21 cellular contexts compared by ENCODE assay signal in genomic region chr6:131059486-131059885, GRCh38. TPM values are rescaled to one million over a fixed set of nuclear protein-coding genes. Genes with fewer than 3 reads are reported as not detected.
DNase-seq lines count a peak whose midpoint lies in the region; TF ChIP-seq lines count a peak whose summit lies in the region.
"Had no signal": no experiment of that assay in that cellular context is flagged by ENCODE, and none has a peak within 500 bp of the region (broad histone marks: within the 10 kb centered on the region; RNA-seq: fewer than 3 reads in every experiment).

No MANE protein-coding gene starts in this region.

- POLR2A ChIA-PET in activated CD4-positive, alpha-beta memory T cell treated with anti-CD3 and anti-CD28 coated beads, Interleukin-2, amount 10 ng/mL, durations not matched to agents 7 days and 5 days (lab: Charles Lee) = no interaction called here

- H3K27me3 ChIP-seq in SJSA1 (replicated peaks) (no peaks in the 10 kb centered on the region), fibroblast of lung (ENCODE audit: control insufficient read depth, insufficient read depth, low read length) (no peaks in the 10 kb centered on the region)
- H3K27me3 ChIP-seq: right atrium auricular region had no signal

- no peak overlapping the region for H3K9ac ChIP-seq in fibroblast of lung (ENCODE audit: insufficient read depth, low read length)

- peaks cover 12% of the 10 kb centered on the region for H3K9me3 Mint-ChIP-seq in activated CD4-positive, alpha-beta memory T cell treated with anti-CD3 and anti-CD28 coated beads, Interleukin-2, amount 10 ng/mL, durations not matched to agents 7 days and 5 days

- H3K4me3 ChIP-seq in SJSA1 = no peak overlapping the region
- peak overlapping the region in 1 of 4 experiments; percentile 81 for H3K4me3 ChIP-seq in fibroblast of lung (replicated peaks in 1 of 4; ENCODE audit: control extremely low read depth in 1 of 4, insufficient read depth in 1 of 4, low read depth in 3 of 4, low read length in 4 of 4)
- H3K4me3 ChIP-seq: GM23338, right atrium auricular region had no signal

- peaks cover 8% of the 10 kb centered on the region for H3K27me3 Mint-ChIP-seq in activated CD4-positive, alpha-beta memory T cell treated with anti-CD3 and anti-CD28 coated beads, Interleukin-2, amount 10 ng/mL, durations not matched to agents 7 days and 5 days
- H3K27me3 Mint-ChIP-seq: CD4-positive, alpha-beta memory T cell; stimulated activated memory B cell treated with anti-CD40 and anti-IgM and Interleukin-4, amounts not matched to agents 10 μg/mL and 1 μg/mL and 100 μg/mL, for 72 hours had no signal

- H3K9me3 ChIP-seq in SJSA1 (replicated peaks) = peaks cover 15% of the 10 kb centered on the region
- H3K9me3 ChIP-seq in fibroblast of lung (ENCODE audit: control insufficient read depth, insufficient read depth, low read depth, low read length) = no peaks in the 10 kb centered on the region

- DNase-seq in EL = peak; percentile 80
- peak; percentile 44 to 73 for DNase-seq in SJSA1 (ENCODE audit: low read depth in 1 of 2, low spot score in 2 of 2)
- peak; percentile 53 to 64 for DNase-seq in fibroblast of lung (ENCODE audit: low read depth in 2 of 2)
- peak; percentile 40 for DNase-seq in pons (ENCODE audit: low spot score)
- DNase-seq in activated CD4-positive, alpha-beta memory T cell treated with anti-CD3 and anti-CD28 coated beads, Interleukin-2, amount 10 ng/mL, durations not matched to agents 7 days and 5 days = no peak
- DNase-seq in central memory CD4-positive, alpha-beta T cell = no peak
- no peak for DNase-seq in Kasumi-1 (lab: John Stamatoyannopoulos, UW)
- DNase-seq in NCI-H2029 (lab: John Stamatoyannopoulos, UW) = no peak
- DNase-seq: activated CD4-positive, alpha-beta T cell treated with anti-CD3 and anti-CD28 coated beads, Interleukin-2, amount 50 U/mL, for 48 hours; CD4-positive, alpha-beta memory T cell; endodermal cell; Karpas-422; left ventricle myocardium superior; natural killer cell; NCI-H1694 treated with DMSO at 0.1 percent for 48 hours; NCI-H526 treated with DMSO at 0.1 percent for 48 hours; RPMI8226; T1000 had no signal

- H4K20me1 ChIP-seq in fibroblast of lung (ENCODE audit: control insufficient read depth, extremely low read depth, insufficient read depth, low read length) = no peaks in the 10 kb centered on the region

- H3K4me2 ChIP-seq in fibroblast of lung (ENCODE audit: extremely low read depth, insufficient read depth, low read length) = peak overlapping the region; percentile 61
- H3K4me2 ChIP-seq: GM23338 had no signal

- H3K36me3 ChIP-seq in SJSA1 = peaks cover 31% of the 10 kb centered on the region
- H3K36me3 ChIP-seq in fibroblast of lung (ENCODE audit: control insufficient read depth, insufficient read depth, low read length) = no peaks in the 10 kb centered on the region
- H3K36me3 ChIP-seq: right atrium auricular region had no signal

- H3K4me1 ChIP-seq in SJSA1 (replicated peaks) (peaks cover 51% of the 10 kb centered on the region), fibroblast of lung (ENCODE audit: control insufficient read depth, extremely low read depth, insufficient read depth, low read length) (peaks cover 9% of the 10 kb centered on the region)
- H3K4me1 ChIP-seq: right atrium auricular region had no signal

- no peak overlapping the region for H2AFZ ChIP-seq in fibroblast of lung (ENCODE audit: low read length)
- H2AFZ ChIP-seq: GM23338 had no signal

- CTCF ChIA-PET in activated CD4-positive, alpha-beta memory T cell treated with anti-CD3 and anti-CD28 coated beads, Interleukin-2, amount 10 ng/mL, durations not matched to agents 7 days and 5 days (lab: Charles Lee) = interaction anchor here (0.6 kb wide), 1 partner anchor 392 kb away, joined by 3 read pairs; no protein-coding TSS in a partner anchor

- peak overlapping the region; percentile 50 for H3K27ac ChIP-seq in SJSA1
- peak overlapping the region; percentile 17 for H3K27ac ChIP-seq in fibroblast of lung (ENCODE audit: insufficient read depth, low read length)
- H3K27ac ChIP-seq: right atrium auricular region had no signal

- H3K4me1 Mint-ChIP-seq in activated CD4-positive, alpha-beta memory T cell treated with anti-CD3 and anti-CD28 coated beads, Interleukin-2, amount 10 ng/mL, durations not matched to agents 7 days and 5 days = peaks cover 23% of the 10 kb centered on the region

- H3K27ac Mint-ChIP-seq in activated CD4-positive, alpha-beta memory T cell treated with anti-CD3 and anti-CD28 coated beads, Interleukin-2, amount 10 ng/mL, durations not matched to agents 7 days and 5 days = no peak overlapping the region
- H3K27ac Mint-ChIP-seq: endodermal cell, GM23338, natural killer cell had no signal

- peaks cover 80% of the 10 kb centered on the region for H3K79me2 ChIP-seq in fibroblast of lung (ENCODE audit: control insufficient read depth, insufficient read depth, low read length)

- H3K36me3 Mint-ChIP-seq in activated CD4-positive, alpha-beta memory T cell treated with anti-CD3 and anti-CD28 coated beads, Interleukin-2, amount 10 ng/mL, durations not matched to agents 7 days and 5 days (ENCODE audit: low read depth) = peaks cover 2% of the 10 kb centered on the region

- no peak overlapping the region for H3K4me3 Mint-ChIP-seq in activated CD4-positive, alpha-beta memory T cell treated with anti-CD3 and anti-CD28 coated beads, Interleukin-2, amount 10 ng/mL, durations not matched to agents 7 days and 5 days
- H3K4me3 Mint-ChIP-seq: endodermal cell; GM23338; stimulated activated memory B cell treated with anti-CD40 and anti-IgM and Interleukin-4, amounts not matched to agents 10 μg/mL and 1 μg/mL and 100 μg/mL, for 72 hours had no signal

- peak in 1 of 2 donors; percentile 20 for TF ChIP-seq CTCF in fibroblast of lung (conservative IDR thresholded peaks at IDR 0.05 in 1 of 2, IDR thresholded peaks at IDR 0.05 in 1 of 2; ENCODE audit: low read depth in 1 of 2, low read length in 2 of 2)

RNA-seq across cellular contexts. Expression of gene EPB41L2, which starts 3.6 kb away (rescaled TPM):
- 73.6 and 76.9 TPM in 2 replicates for total RNA-seq in SJSA1 (2014; rRNA removed; shearing (Covaris generic))
- 68.3 and 113 TPM in 2 replicates for total RNA-seq in fibroblast of lung
- polyA plus RNA-seq in fibroblast of lung = 146 and 264 TPM in 2 replicates
- polyA plus RNA-seq in fibroblast of lung (2012) = 119 and 231 TPM in 2 replicates
- polyA minus RNA-seq in fibroblast of lung (ENCODE audit: low replicate concordance) = 250 and 335 TPM in 2 replicates
- 10 to 100 TPM; 24.8 to 25.6 TPM for total RNA-seq in activated CD4-positive, alpha-beta memory T cell treated with anti-CD3 and anti-CD28 coated beads, Interleukin-2, amount 10 ng/mL, durations not matched to agents 7 days and 5 days

Comparison
In these comparisons a context has a peak if more than half of its experiments do, and no peak if none do; other contexts are left out.
1. DNase-seq: peak in EL (single experiment), SJSA1 (2 of 2), fibroblast of lung (2 of 2) and pons (single experiment); none in activated CD4-positive, alpha-beta memory T cell treated with anti-CD3 and anti-CD28 coated beads, Interleukin-2, amount 10 ng/mL, durations not matched to agents 7 days and 5 days (single experiment), central memory CD4-positive, alpha-beta T cell (single experiment), Kasumi-1 (0 of 2) and NCI-H2029 (single experiment).